In the genomic region with DNA sequence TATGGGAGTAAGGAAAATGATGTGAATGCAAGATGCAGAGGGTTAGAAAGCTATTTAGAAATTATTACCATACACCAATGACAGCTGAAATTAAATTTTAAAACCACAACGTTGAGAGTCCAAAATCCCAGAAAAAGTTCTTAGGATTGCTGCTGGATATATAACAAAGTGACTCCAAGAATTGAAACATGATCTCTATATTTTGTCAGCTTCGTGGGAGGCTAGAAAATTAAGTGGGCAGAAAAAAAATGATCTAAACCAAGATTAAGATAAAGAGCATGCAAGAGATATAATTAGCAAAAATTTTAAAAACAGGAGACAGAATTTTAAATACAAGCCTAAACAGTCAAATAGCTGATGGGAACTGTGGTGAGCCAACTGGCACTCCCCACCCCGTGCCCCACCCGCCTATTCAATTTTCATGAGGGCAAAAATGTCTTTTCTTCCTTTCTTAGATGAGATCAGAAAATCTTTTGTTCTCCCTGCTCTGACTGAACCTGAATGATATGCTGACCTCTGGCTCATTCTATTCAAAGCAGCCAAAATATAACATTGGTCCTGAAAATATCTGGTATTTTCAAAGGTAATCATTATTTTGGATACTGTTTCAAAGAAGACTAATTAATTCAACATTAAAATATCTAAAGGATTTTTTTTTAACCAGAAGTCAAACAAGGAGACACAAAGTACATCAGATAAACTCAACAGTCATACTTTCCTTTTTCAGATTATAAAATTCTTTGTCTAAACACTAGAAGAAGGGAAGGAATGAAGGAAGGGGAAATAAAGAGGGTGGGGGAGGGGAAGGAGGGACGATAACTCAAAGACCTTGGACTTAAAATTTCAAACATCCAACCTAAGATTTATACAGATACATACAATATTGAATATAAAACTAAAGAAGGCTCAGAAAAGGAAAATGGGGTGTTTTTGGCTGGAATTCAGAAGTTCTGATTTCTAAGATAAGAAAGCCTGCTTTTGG, we compare ENCODE assay signal across 10 cellular contexts. TPM values are rescaled to one million over a fixed set of nuclear protein-coding genes. Genes with fewer than 3 reads are reported as not detected.
DNase-seq lines count a peak whose midpoint lies in the region; ATAC-seq and TF ChIP-seq lines count a peak whose summit lies in the region.
"Had no signal": no experiment of that assay in that cellular context is flagged by ENCODE, and none has a peak within 500 bp of the region (broad histone marks: within the 10 kb centered on the region; RNA-seq: fewer than 3 reads in every experiment).

No MANE protein-coding gene starts in this region.

- H3K4me3 ChIP-seq in HEK293 (ENCODE audit: low read depth, low read length) (no peak overlapping the region), adipocyte (ENCODE audit: low read length) (peak overlapping the region; percentile 48), gastroesophageal sphincter (no peak overlapping the region), spleen (no peak overlapping the region)

- no peak for TF ChIP-seq EP300 in gastroesophageal sphincter (IDR thresholded peaks at IDR 0.05)

- peaks cover 48 to 54% of the 10 kb centered on the region in 2 experiments for H3K36me3 ChIP-seq in HEK293 (ENCODE audit: control insufficient read depth in 2 of 2, insufficient read depth in 1 of 2, low read length in 2 of 2)
- peaks cover 37% of the 10 kb centered on the region for H3K36me3 ChIP-seq in adipocyte (ENCODE audit: control insufficient read depth, insufficient read depth, low read length, severe bottlenecking)
- peaks cover 0 to 53% of the 10 kb centered on the region in 2 donors for H3K36me3 ChIP-seq in gastroesophageal sphincter
- peaks cover 0 to 77% (median 42%) of the 10 kb centered on the region in 6 donors for H3K36me3 ChIP-seq in spleen

- H3K27ac Mint-ChIP-seq in effector memory CD8-positive, alpha-beta T cell = peak overlapping the region in 1 of 2 donors; percentile 77
- H3K27ac Mint-ChIP-seq: progenitor cell of endocrine pancreas had no signal

- DNase-seq in adipocyte (ENCODE audit: low read depth) (peak; percentile 61), spleen (no peak), glomerular visceral epithelial cell (ENCODE audit: extremely low spot score) (no peak)
- no peak for DNase-seq in effector memory CD8-positive, alpha-beta T cell
- DNase-seq: activated naive CD4-positive, alpha-beta T cell treated with anti-CD3 and anti-CD28 coated beads, Interleukin-2, amount 50 U/mL, for 16 hours; stimulated activated CD4-positive, alpha-beta T cell treated with anti-CD3 and anti-CD28 coated beads, Interleukin-2, amount 100 ng/mL, for 48 hours had no signal

- no peaks in the 10 kb centered on the region for H3K9me3 ChIP-seq in HEK293 (ENCODE audit: control insufficient read depth, insufficient read depth, low read depth, low read length)
- H3K9me3 ChIP-seq in adipocyte (ENCODE audit: control insufficient read depth, low read length) = no peaks in the 10 kb centered on the region
- H3K9me3 ChIP-seq in gastroesophageal sphincter = no peaks in the 10 kb centered on the region
- no peaks in the 10 kb centered on the region for H3K9me3 ChIP-seq in spleen

- no peaks in the 10 kb centered on the region for H3K27me3 Mint-ChIP-seq in effector memory CD8-positive, alpha-beta T cell
- H3K27me3 Mint-ChIP-seq: progenitor cell of endocrine pancreas had no signal

- CTCF ChIA-PET in HEK293 (lab: Yijun Ruan, JAX) = interaction anchor here (0.6 kb wide), 3 partner anchors 191 to 452 kb away, joined by 3 read pairs; no protein-coding TSS in a partner anchor

- TF ChIP-seq CTCF in HEK293 (tag by site-specific recombination; IDR thresholded peaks at IDR 0.05) (no peak), gastroesophageal sphincter (IDR thresholded peaks at IDR 0.05) (no peak), spleen (IDR thresholded peaks at IDR 0.05 in 8 of 11, conservative IDR thresholded peaks at IDR 0.05 in 3 of 11) (no peak)

- ATAC-seq in gastroesophageal sphincter = peak; percentile 13
- ATAC-seq in effector memory CD8-positive, alpha-beta T cell (replicated peaks) = no peak
- ATAC-seq in HG03108 (IDR thresholded peaks at IDR 0.05; ENCODE audit: unreplicated experiment) = no peak

- no peaks in the 10 kb centered on the region for H3K9me3 Mint-ChIP-seq in effector memory CD8-positive, alpha-beta T cell

- H3K36me3 Mint-ChIP-seq in effector memory CD8-positive, alpha-beta T cell (ENCODE audit: insufficient read depth) = peaks cover 48% of the 10 kb centered on the region

- peaks cover 13 to 40% of the 10 kb centered on the region in 2 donors for H3K4me1 Mint-ChIP-seq in effector memory CD8-positive, alpha-beta T cell (ENCODE audit: low read depth in 2 of 2)

- H3K4me3 Mint-ChIP-seq in effector memory CD8-positive, alpha-beta T cell = no peak overlapping the region

- H3K4me1 ChIP-seq in HEK293 (ENCODE audit: control insufficient read depth, insufficient read depth, low read length) (peaks cover 12% of the 10 kb centered on the region), adipocyte (ENCODE audit: control insufficient read depth, insufficient read depth, low read length) (peaks cover 19% of the 10 kb centered on the region), gastroesophageal sphincter (peaks cover 0 to 58% (median 10%) of the 10 kb centered on the region in 3 donors), spleen (peaks cover 0 to 65% (median 26%) of the 10 kb centered on the region in 6 donors)

- intact Hi-C loops in spleen (cut with DNase I; ENCODE audit: low total_unique reads) = no loop called here

- peak overlapping the region; percentile 37 for H3K9ac ChIP-seq in adipocyte (ENCODE audit: low read length)

- WGBS in gastroesophageal sphincter (ENCODE audit: low coverage in 1 of 2), 2 donors = 0 to 19% methylated on average over 4 to 5 of the region's 5 CpGs
- WGBS in spleen, 5 donors = 53 to 69% (median 65%) methylated on average over 5 of the region's 5 CpGs

- TF ChIP-seq POLR2A in gastroesophageal sphincter (IDR thresholded peaks at IDR 0.05) = no peak
- TF ChIP-seq POLR2A in spleen (IDR thresholded peaks at IDR 0.05) = no peak

- H3K27me3 ChIP-seq in adipocyte (replicated peaks; ENCODE audit: control insufficient read depth, insufficient read depth, low read length) = no peaks in the 10 kb centered on the region
- no peaks in the 10 kb centered on the region for H3K27me3 ChIP-seq in gastroesophageal sphincter
- H3K27me3 ChIP-seq in spleen (replicated peaks in 1 of 7) = no peaks in the 10 kb centered on the region

- POLR2A ChIA-PET in HEK293 (lab: Yijun Ruan, JAX) = no interaction called here

- H3K27ac ChIP-seq in HEK293 (ENCODE audit: extremely low read depth, low read depth, low read length) (no peak overlapping the region), gastroesophageal sphincter (peak overlapping the region; percentile 34 to 72 (median 60)), spleen (peak overlapping the region in 6 of 8 donors; percentile 4 to 66 (median 44))

TF ChIP-seq in HEK293, 187 proteins besides CTCF, POLR2A, EP300 and RAD21 (continues in another document):
- TF ChIP-seq ZNF112 (tag by site-specific recombination; IDR thresholded peaks at IDR 0.05) = no peak
- TF ChIP-seq ZNF184 (tag by site-specific recombination; IDR thresholded peaks at IDR 0.05) = no peak
- no peak for TF ChIP-seq ZBTB21 (tag by site-specific recombination; IDR thresholded peaks at IDR 0.05)
- no peak for TF ChIP-seq ZBTB1 (tag by site-specific recombination; IDR thresholded peaks at IDR 0.05)
- TF ChIP-seq REPIN1 (tag by site-specific recombination; IDR thresholded peaks at IDR 0.05; ENCODE audit: low read depth) = no peak
- peak; percentile 74 for TF ChIP-seq GLIS1 (tag by site-specific recombination; IDR thresholded peaks at IDR 0.05)
- TF ChIP-seq HOXD13 (CRISPR knock-in tag; IDR thresholded peaks at IDR 0.05; ENCODE audit: borderline replicate concordance) = no peak
- TF ChIP-seq ZNF146 (tag by site-specific recombination; IDR thresholded peaks at IDR 0.05) = no peak
- TF ChIP-seq SP7 (tag by site-specific recombination; IDR thresholded peaks at IDR 0.05) = peak; percentile 20; the same call in 1 of the 2 replicates
- no peak for TF ChIP-seq ZNF549 (tag by site-specific recombination; IDR thresholded peaks at IDR 0.05)
- TF ChIP-seq IKZF3 (tag by site-specific recombination; IDR thresholded peaks at IDR 0.05) = no peak
- TF ChIP-seq ZNF324 (tag by site-specific recombination; IDR thresholded peaks at IDR 0.05) = no peak
- TF ChIP-seq, protein P1, sequence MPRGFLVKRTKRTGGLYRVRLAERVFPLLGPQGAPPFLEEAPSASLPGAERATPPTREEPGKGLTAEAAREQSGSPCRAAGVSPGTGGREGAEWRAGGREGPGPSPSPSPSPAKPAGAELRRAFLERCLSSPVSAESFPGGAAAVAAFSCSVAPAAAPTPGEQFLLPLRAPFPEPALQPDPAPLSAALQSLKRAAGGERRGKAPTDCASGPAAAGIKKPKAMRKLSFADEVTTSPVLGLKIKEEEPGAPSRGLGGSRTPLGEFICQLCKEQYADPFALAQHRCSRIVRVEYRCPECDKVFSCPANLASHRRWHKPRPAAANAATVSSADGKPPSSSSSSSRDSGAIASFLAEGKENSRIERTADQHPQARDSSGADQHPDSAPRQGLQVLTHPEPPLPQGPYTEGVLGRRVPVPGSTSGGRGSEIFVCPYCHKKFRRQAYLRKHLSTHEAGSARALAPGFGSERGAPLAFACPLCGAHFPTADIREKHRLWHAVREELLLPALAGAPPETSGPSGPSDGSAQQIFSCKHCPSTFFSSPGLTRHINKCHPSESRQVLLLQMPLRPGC (tag by site-specific recombination; IDR thresholded peaks at IDR 0.05) = no peak
- TF ChIP-seq ZNF416 (tag by site-specific recombination; IDR thresholded peaks at IDR 0.05) = no peak
- TF ChIP-seq SALL2 (tag by site-specific recombination; IDR thresholded peaks at IDR 0.05; ENCODE audit: borderline replicate concordance) = no peak
- no peak for TF ChIP-seq ZNF624 (tag by site-specific recombination; IDR thresholded peaks at IDR 0.05)
- TF ChIP-seq ZNF660 (tag by site-specific recombination; IDR thresholded peaks at IDR 0.05) = no peak
- TF ChIP-seq KLF1 (tag by site-specific recombination; IDR thresholded peaks at IDR 0.05) = no peak

RNA-seq across cellular contexts. Expression of a gene that starts 12.2 kb away (rescaled TPM):
- 10 to 100 TPM; 50.9 to 66.7 (median 60.6) TPM for total RNA-seq in gastroesophageal sphincter
- total RNA-seq in spleen = 10 to 100 TPM; 45.2 to 59.6 (median 51.1) TPM
- 10 to 100 TPM; 10.3 to 16.9 (median 15.3) TPM for polyA plus RNA-seq in spleen

RNA-seq across cellular contexts. Expression of a gene that starts 16.7 kb away (rescaled TPM):
- total RNA-seq in gastroesophageal sphincter (not detected), spleen (under 1 TPM in 5 of 7 donors, not detected in 2; 0.09 to 0.23 (median 0.13) TPM)
- polyA plus RNA-seq in spleen = under 1 TPM in 2 of 3 donors, not detected in 1; 0.02 to 0.06 TPM
